Comparison of ENCODE assay signal across 9 cellular contexts in genomic region chr1:47438321-47439150, GRCh38. TPM values are rescaled to one million over a fixed set of nuclear protein-coding genes. Genes with fewer than 3 reads are reported as not detected.
DNase-seq lines count a peak whose midpoint lies in the region; ATAC-seq, FAIRE-seq and TF ChIP-seq lines count a peak whose summit lies in the region.
"Had no signal": no experiment of that assay in that cellular context is flagged by ENCODE, and none has a peak within 500 bp of the region (broad histone marks: within the 10 kb centered on the region; RNA-seq: fewer than 3 reads in every experiment).

No MANE protein-coding gene starts in this region.

- H3K9me3 Mint-ChIP-seq in natural killer cell: no peaks in the 10 kb centered on the region

- H3K27me3 Mint-ChIP-seq in natural killer cell (ENCODE audit: low read depth in 2 of 2): peaks cover 6% of the 10 kb centered on the region in 2 donors

- H3K9me3 ChIP-seq in NT2/D1 (ENCODE audit: insufficient read depth, low read length) (peaks cover 21% of the 10 kb centered on the region), K562 (replicated peaks; ENCODE audit: control insufficient read depth, insufficient read depth, low read depth, low read length) (no peaks in the 10 kb centered on the region)

- 0 out of 3 replicates have a peak overlapping the region, but pooled peaks have one; percentile 90 for H3K27ac ChIP-seq in K562 (ENCODE audit: extremely low read depth, low read depth, low read length)

- TF ChIP-seq CTCF in K562 (IDR thresholded peaks at IDR 0.05 in 2 of 3, conservative IDR thresholded peaks at IDR 0.05 in 1 of 3; ENCODE audit: insufficient read depth in 2 of 3, low read depth in 1 of 3, low read length in 3 of 3) (no peak), natural killer cell (IDR thresholded peaks at IDR 0.05) (no peak)

- peaks cover 21 to 24% of the 10 kb centered on the region in 2 donors for H3K4me1 Mint-ChIP-seq in natural killer cell

- H3K27me3 ChIP-seq in NT2/D1 (ENCODE audit: insufficient read depth, insufficient read length) (peaks cover 91% of the 10 kb centered on the region), K562 (ENCODE audit: control insufficient read depth in 2 of 2, insufficient read depth in 2 of 2, low read length in 2 of 2) (peaks cover 29 to 34% of the 10 kb centered on the region in 2 experiments; a peak in 4 of 5 replicates)

- H3K4me3 Mint-ChIP-seq in natural killer cell: peak overlapping the region; percentile 84

- intact Hi-C loops in K562 (cut with micrococcal nuclease) (loop anchor here (5.0 to 10.0 kb wide), 3 partner anchors 106 to 289 kb away; partner anchors contain the start of gene CMPK1), natural killer cell (cut with micrococcal nuclease) (loop anchor here (5.0 to 10.0 kb wide), 3 partner anchors 204 to 289 kb away; partner anchors contain the start of genes PDZK1IP1 and TAL1)

- TF ChIP-seq EP300 in K562 (IDR thresholded peaks at IDR 0.05; ENCODE audit: low read length): no peak

- no peaks in the 10 kb centered on the region for H3K36me3 Mint-ChIP-seq in natural killer cell

- no peak for TF ChIP-seq RAD21 in K562 (CRISPR knock-in tag; conservative IDR thresholded peaks at IDR 0.05 in 1 of 2, IDR thresholded peaks at IDR 0.05 in 1 of 2)

- H3K4me3 ChIP-seq in GM08714 (ENCODE audit: low read length): peak overlapping the region; percentile 65; the same call in 1 of the 2 replicates
- H3K4me3 ChIP-seq in NT2/D1 (ENCODE audit: insufficient read length, low read depth): peak overlapping the region; percentile 77
- H3K4me3 ChIP-seq in K562: peak overlapping the region; percentile 70

- H3K4me1 ChIP-seq in NT2/D1 (ENCODE audit: insufficient read depth, insufficient read length) (peaks cover 10% of the 10 kb centered on the region), K562 (replicated peaks in 1 of 2; ENCODE audit: control insufficient read depth in 2 of 2, insufficient read depth in 2 of 2, low read length in 2 of 2) (peaks cover 2 to 44% of the 10 kb centered on the region in 2 experiments; a peak in 3 of 5 replicates)

- H3K79me2 ChIP-seq in K562 (ENCODE audit: control insufficient read depth, insufficient read depth, low read length): 0 out of 3 replicates have a peak, but pooled peaks cover 7% of the 10 kb centered on the region

- H3K9ac ChIP-seq in NT2/D1 (ENCODE audit: insufficient read length, low read depth) (peak overlapping the region; percentile 75), K562 (ENCODE audit: insufficient read depth in 1 of 2, low read depth in 2 of 2, low read length in 2 of 2) (peak overlapping the region; percentile 72 to 99; a peak in 3 of 4 replicates)

- WGBS in K562 (ENCODE audit: insufficient coverage, low coverage, missing lambda C conversion rate): 73% methylated on average over 47 of the region's 117 CpGs

- in situ Hi-C loops in K562 (cut with MboI): no loop called here

- H3K36me3 ChIP-seq in NT2/D1 (ENCODE audit: insufficient read depth, insufficient read length, low read length) (no peaks in the 10 kb centered on the region), K562 (ENCODE audit: control insufficient read depth, insufficient read depth, low read length) (no peaks in the 10 kb centered on the region; the same call in 2 of the 3 replicates)

- DNase-seq in NT2/D1 (ENCODE audit: low read depth, low spot score) (no peak), K562 (ENCODE audit: extremely low read depth in 1 of 4, low spot score in 3 of 4) (peak in 2 of 4 experiments; percentile 72 to 73), natural killer cell (peak; percentile 42), pons (ENCODE audit: low spot score) (no peak), activated gamma-delta T cell treated with Interleukin-2 at 50 U/mL for 16 hours (no peak)

- CTCF ChIA-PET in K562 (lab: Yijun Ruan, JAX; ENCODE audit: low intra/inter-chr PET ratio): interaction anchor here (0.6 to 2.7 kb wide), 3 partner anchors 11 to 272 kb away, joined by 3 to 15 read pairs (median 5); no protein-coding TSS in a partner anchor

- H3K9me1 ChIP-seq in K562 (ENCODE audit: control insufficient read depth, insufficient read depth, low read length): no peaks in the 10 kb centered on the region

- FAIRE-seq in K562 (lab: Jason Lieb, UNC): no peak

- H4K20me1 ChIP-seq in K562 (replicated peaks; ENCODE audit: control insufficient read depth, insufficient read depth, low read length): peaks cover 6% of the 10 kb centered on the region; the same call in 1 of the 2 replicates

- BruUV-seq in K562 (replicated peaks; lab: Mats Ljungman, UMichigan): no TSS peak

- no peak for ATAC-seq in K562
- ATAC-seq in natural killer cell: no peak
- ATAC-seq in HG03196 (IDR thresholded peaks at IDR 0.05; ENCODE audit: unreplicated experiment): no peak
- no peak for ATAC-seq in GM19324 (IDR thresholded peaks at IDR 0.05; ENCODE audit: low FRiP score, unreplicated experiment)

- TF ChIP-seq POLR2A in K562 (conservative IDR thresholded peaks at IDR 0.05): no peak

- peak overlapping the region; percentile 91 for H2AFZ ChIP-seq in K562 (ENCODE audit: low read depth, low read length)

- POLR2A ChIA-PET in K562 (lab: Yijun Ruan, JAX): interaction anchor here (0.6 to 1.7 kb wide), 6 partner anchors 25 to 326 kb away, joined by 3 to 5 read pairs (median 4); partner anchors contain the start of genes CMPK1 and PDZK1IP1

- peak overlapping the region in 1 of 2 donors; percentile 33 for H3K27ac Mint-ChIP-seq in natural killer cell

- peak overlapping the region; percentile 91; the same call in 1 of the 2 replicates for H3K4me2 ChIP-seq in K562 (ENCODE audit: insufficient read depth, low read length)

TF ChIP-seq in K562, 482 proteins besides CTCF, POLR2A, EP300 and RAD21:
- TF ChIP-seq POLR2G (IDR thresholded peaks at IDR 0.05; ENCODE audit: low read depth, low read length) (no peak), ETV6 (IDR thresholded peaks at IDR 0.05; ENCODE audit: borderline replicate concordance in 1 of 2, low read depth in 2 of 2, low read length in 1 of 2) (no peak), ETV6 (CRISPR knock-in tag; IDR thresholded peaks at IDR 0.05; ENCODE audit: borderline replicate concordance) (no peak), SMAD4 (CRISPR knock-in tag; conservative IDR thresholded peaks at IDR 0.05) (no peak), ZNF717 (CRISPR knock-in tag; IDR thresholded peaks at IDR 0.05) (no peak), HMG20A (CRISPR knock-in tag; conservative IDR thresholded peaks at IDR 0.05) (no peak), PTRF (tag; IDR thresholded peaks at IDR 0.05) (no peak), GTF2A2 (tag; IDR thresholded peaks at IDR 0.05) (no peak), MED1 (CRISPR knock-in tag; IDR thresholded peaks at IDR 0.05; ENCODE audit: borderline replicate concordance) (no peak), GABPB1 (CRISPR knock-in tag; IDR thresholded peaks at IDR 0.05) (no peak)

RNA-seq across cellular contexts. Expression of gene FOXD2, which starts 0.7 kb away (rescaled TPM):
- total RNA-seq in K562 (2011; cell fraction: chromatin; rRNA removed; ENCODE audit: low replicate concordance): 0.46 and 0.93 TPM in 2 replicates
- 1.2 TPM in 2 replicates for total RNA-seq in K562 (2011; cell fraction: nucleolus; rRNA removed)
- 0.66 and 0.84 TPM in 2 replicates for total RNA-seq in K562 (2011; cell fraction: nucleoplasm; rRNA removed)
- total RNA-seq in K562 (2014; rRNA removed): 1.2 TPM in 2 replicates
- 0.22 and 0.26 TPM in 2 replicates for total RNA-seq in K562 (2014; rRNA removed; fragmentation: Illumina TruSeq; extraction: Trizol)
- 0.26 and 0.33 TPM in 2 replicates for total RNA-seq in K562 (2015; rRNA removed; fragmentation: Illumina TruSeq; extraction: Trizol)
- total RNA-seq in K562 (2021): 0.86 and 1.2 TPM in 2 replicates
- polyA plus RNA-seq in K562 (2011; rRNA removed): 0.15 and 0.27 TPM in 2 replicates
- polyA plus RNA-seq in K562 (2011; cell fraction: cytosol; rRNA removed): 0.19 and 0.52 TPM in 2 replicates
- polyA plus RNA-seq in K562 (2011; cell fraction: nucleus; rRNA removed): 0.79 and 1.2 TPM in 2 replicates
- 1.7 and 2.8 TPM in 2 replicates for polyA plus RNA-seq in K562 (2012)
- polyA plus RNA-seq in K562 (2014; fragmentation: Illumina TruSeq; extraction: Trizol): 0.19 and 0.22 TPM in 2 replicates
- under 1 TPM; 0.06 to 0.07 TPM for polyA plus RNA-seq in K562 (2014; fragmentation: Nextera tagmentation; extraction: Ambion mirVana)
- polyA plus RNA-seq in K562 (2014; rRNA removed): 0.46 and 0.53 TPM in 2 replicates
- polyA minus RNA-seq in K562 (2011; rRNA and poly(A)+ RNA removed): 0.12 and 0.14 TPM in 2 replicates
- polyA minus RNA-seq in K562 (2011; cell fraction: cytosol; rRNA and poly(A)+ RNA removed): 0.29 and 0.64 TPM in 2 replicates
- polyA minus RNA-seq in K562 (2011; cell fraction: nucleus; rRNA and poly(A)+ RNA removed): 0.67 and 1.00 TPM in 2 replicates
- total RNA-seq in natural killer cell: 1 to 10 TPM in 2 of 3 donors, under 1 TPM in 1; 0.49 to 1.4 (median 1.1) TPM

RNA-seq across cellular contexts. Expression of gene FOXE3, which starts 22.5 kb away (rescaled TPM):
- total RNA-seq in K562 (2011; cell fraction: chromatin; rRNA removed; ENCODE audit: low replicate concordance): not detected in 2 replicates
- total RNA-seq in K562 (2011; cell fraction: nucleolus; rRNA removed): not detected in 2 replicates
- not detected in 2 replicates for total RNA-seq in K562 (2011; cell fraction: nucleoplasm; rRNA removed)
- total RNA-seq in K562 (2014; rRNA removed) (not detected in 2 replicates), K562 (2014; rRNA removed; fragmentation: Illumina TruSeq; extraction: Trizol) (not detected in 2 replicates), K562 (2015; rRNA removed; fragmentation: Illumina TruSeq; extraction: Trizol) (not detected in 2 replicates), K562 (2021) (not detected in 2 replicates), natural killer cell (not detected)
- polyA plus RNA-seq in K562 (2011; rRNA removed) (not detected in 2 replicates), K562 (2014; fragmentation: Illumina TruSeq; extraction: Trizol) (not detected in 2 replicates), K562 (2014; fragmentation: Nextera tagmentation; extraction: Ambion mirVana) (not detected), K562 (2014; rRNA removed) (not detected in 2 replicates)
- polyA plus RNA-seq in K562 (2011; cell fraction: cytosol; rRNA removed): not detected in 2 replicates
- polyA plus RNA-seq in K562 (2011; cell fraction: nucleus; rRNA removed): 0.10 TPM in 1 of 2 replicates, not detected in the other
- 0.04 TPM in 1 of 2 replicates, not detected in the other for polyA plus RNA-seq in K562 (2012)
- not detected in 2 replicates for polyA minus RNA-seq in K562 (2011; rRNA and poly(A)+ RNA removed)
- not detected in 2 replicates for polyA minus RNA-seq in K562 (2011; cell fraction: cytosol; rRNA and poly(A)+ RNA removed)
- not detected in 2 replicates for polyA minus RNA-seq in K562 (2011; cell fraction: nucleus; rRNA and poly(A)+ RNA removed)
- total RNA-seq: renal cortical epithelial cell had no signal
